In genomic region chr11:74282863-74283484, GRCh38 we compare ENCODE assay signal across 19 cellular contexts. TPM values are rescaled to one million over a fixed set of nuclear protein-coding genes. Genes with fewer than 3 reads are reported as not detected.
DNase-seq lines count a peak whose midpoint lies in the region; ATAC-seq and TF ChIP-seq lines count a peak whose summit lies in the region.
"Had no signal": no experiment of that assay in that cellular context is flagged by ENCODE, and none has a peak within 500 bp of the region (broad histone marks: within the 10 kb centered on the region; RNA-seq: fewer than 3 reads in every experiment).

No MANE protein-coding gene starts in this region.

- peak overlapping the region; percentile 58; the same call in 1 of the 2 replicates for H2BK20ac ChIP-seq in IMR-90 (ENCODE audit: low read depth, low read length)

- H3K27me3 ChIP-seq in IMR-90 (ENCODE audit: control insufficient read depth, insufficient read depth, low read length) (no peaks in the 10 kb centered on the region), heart right ventricle (no peaks in the 10 kb centered on the region)
- H3K27me3 ChIP-seq: esophagus muscularis mucosa, testis had no signal

- no peak overlapping the region for H3K4me2 ChIP-seq in IMR-90 (ENCODE audit: low read depth, low read length)

- H4K8ac ChIP-seq in IMR-90 (ENCODE audit: low read depth in 2 of 2, low read length in 2 of 2): peak overlapping the region in 1 of 2 experiments; percentile 45; a peak in 2 of 4 replicates

- H3K36me3 Mint-ChIP-seq in activated CD8-positive, alpha-beta memory T cell treated with anti-CD3 and anti-CD28 coated beads, Interleukin-2, amount 10 ng/mL, durations not matched to agents 7 days and 5 days: no peaks in the 10 kb centered on the region
- H3K36me3 Mint-ChIP-seq in T-cell (no peaks in the 10 kb centered on the region), mesothelial cell of epicardium (no peaks in the 10 kb centered on the region)

- peak overlapping the region; percentile 94; the same call in 2 of the 3 replicates for H2BK15ac ChIP-seq in IMR-90 (ENCODE audit: low read depth, low read length)

- TF ChIP-seq POLR2A in IMR-90 (IDR thresholded peaks at IDR 0.05; ENCODE audit: low read depth, low read length): no peak

- no peak overlapping the region for H3K9ac ChIP-seq in IMR-90 (ENCODE audit: low read depth, low read length)

- no peak for TF ChIP-seq RAD21 in IMR-90 (IDR thresholded peaks at IDR 0.05; ENCODE audit: low read length)

- TF ChIP-seq CTCF in IMR-90 (conservative IDR thresholded peaks at IDR 0.05; ENCODE audit: low read depth, low read length): no peak
- TF ChIP-seq CTCF in heart right ventricle (IDR thresholded peaks at IDR 0.05): no peak
- no peak for TF ChIP-seq CTCF in mesothelial cell of epicardium (IDR thresholded peaks at IDR 0.05; ENCODE audit: unreplicated experiment)

- peak overlapping the region; percentile 71 for H2BK5ac ChIP-seq in IMR-90 (ENCODE audit: low read depth, low read length, poor library complexity, severe bottlenecking)

- H2AK9ac ChIP-seq in IMR-90 (replicated peaks; ENCODE audit: low read depth, low read length, poor library complexity): no peak overlapping the region

- peaks cover 33% of the 10 kb centered on the region for H3K9me1 ChIP-seq in IMR-90 (ENCODE audit: insufficient read depth, low read length)

- no peaks in the 10 kb centered on the region for H4K20me1 ChIP-seq in IMR-90 (ENCODE audit: insufficient read depth, low read length)

- no peaks in the 10 kb centered on the region for H3K79me1 ChIP-seq in IMR-90 (ENCODE audit: low read depth in 1 of 2, low read length in 2 of 2)

- H2AFZ ChIP-seq in IMR-90 (replicated peaks; ENCODE audit: low read length, poor library complexity): no peak overlapping the region

- no peaks in the 10 kb centered on the region for H3K9me3 ChIP-seq in IMR-90 (ENCODE audit: control insufficient read depth, insufficient read depth, low read length)
- H3K9me3 ChIP-seq in heart right ventricle: no peaks in the 10 kb centered on the region
- H3K9me3 ChIP-seq: esophagus muscularis mucosa, testis had no signal

- in situ Hi-C loops in IMR-90 (cut with MboI; ENCODE audit: low sequenced_read_pairs): no loop called here

- peak overlapping the region; percentile 61; the same call in 1 of the 2 replicates for H3K23ac ChIP-seq in IMR-90 (ENCODE audit: low read depth, low read length)

- H2AK5ac ChIP-seq in IMR-90 (ENCODE audit: low read depth, low read length): peak overlapping the region; percentile 48

- peak overlapping the region; percentile 73; the same call in 1 of the 2 replicates for H2BK120ac ChIP-seq in IMR-90 (ENCODE audit: low read depth, low read length)

- H3K18ac ChIP-seq in IMR-90 (ENCODE audit: low read depth, low read length): peak overlapping the region; percentile 64

- H3K4ac ChIP-seq in IMR-90 (ENCODE audit: low read depth, low read length): peak overlapping the region; percentile 77

- H3K4me3 Mint-ChIP-seq in activated CD8-positive, alpha-beta memory T cell treated with anti-CD3 and anti-CD28 coated beads, Interleukin-2, amount 10 ng/mL, durations not matched to agents 7 days and 5 days: no peak overlapping the region
- no peak overlapping the region for H3K4me3 Mint-ChIP-seq in T-cell
- H3K4me3 Mint-ChIP-seq in mesothelial cell of epicardium: no peak overlapping the region
- H3K4me3 Mint-ChIP-seq: neural crest cell had no signal

- H3K4me3 ChIP-seq in IMR-90 (ENCODE audit: insufficient read depth, low read depth, low read length) (no peak overlapping the region), heart right ventricle (no peak overlapping the region)
- H3K4me3 ChIP-seq: esophagus muscularis mucosa, testis had no signal

- peak; percentile 58 for ATAC-seq in activated CD8-positive, alpha-beta memory T cell treated with anti-CD3 and anti-CD28 coated beads, Interleukin-2, amount 10 ng/mL, durations not matched to agents 7 days and 5 days
- ATAC-seq in IMR-90 (ENCODE audit: low read depth) (no peak), T-cell (replicated peaks in 1 of 4) (peak in 3 of 4 experiments; percentile 42 to 53 (median 51)), heart right ventricle (no peak)
- ATAC-seq: SK-N-SH treated with all-trans-retinoic acid at 6 μM for 48 hours had no signal

- peaks cover 9% of the 10 kb centered on the region for H3K27me3 Mint-ChIP-seq in activated CD8-positive, alpha-beta memory T cell treated with anti-CD3 and anti-CD28 coated beads, Interleukin-2, amount 10 ng/mL, durations not matched to agents 7 days and 5 days
- no peaks in the 10 kb centered on the region for H3K27me3 Mint-ChIP-seq in T-cell
- H3K27me3 Mint-ChIP-seq in mesothelial cell of epicardium (ENCODE audit: low read depth): no peaks in the 10 kb centered on the region

- intact Hi-C loops in IMR-90 (cut with micrococcal nuclease) (no loop called here), heart right ventricle (cut with DNase I) (no loop called here)

- H3K36me3 ChIP-seq in IMR-90 (ENCODE audit: control insufficient read depth, insufficient read depth, low read length) (peaks cover 4% of the 10 kb centered on the region), heart right ventricle (peaks cover 0 to 6% (median 0%) of the 10 kb centered on the region in 9 donors)
- H3K36me3 ChIP-seq: esophagus muscularis mucosa had no signal

- H3K27ac ChIP-seq in IMR-90 (ENCODE audit: insufficient read depth, low read length) (peak overlapping the region; percentile 70), heart right ventricle (no peak overlapping the region)
- H3K27ac ChIP-seq: testis had no signal

- H3K9me3 Mint-ChIP-seq in activated CD8-positive, alpha-beta memory T cell treated with anti-CD3 and anti-CD28 coated beads, Interleukin-2, amount 10 ng/mL, durations not matched to agents 7 days and 5 days (ENCODE audit: low read depth): no peaks in the 10 kb centered on the region
- no peaks in the 10 kb centered on the region for H3K9me3 Mint-ChIP-seq in T-cell
- no peaks in the 10 kb centered on the region for H3K9me3 Mint-ChIP-seq in mesothelial cell of epicardium
- H3K9me3 Mint-ChIP-seq: neural crest cell had no signal

- dilution Hi-C loops in IMR-90 (cut with HindIII; ENCODE audit: low sequenced_read_pairs, unreplicated experiment): no loop called here

- no peak overlapping the region for H3K56ac ChIP-seq in IMR-90 (ENCODE audit: extremely low read depth, insufficient read depth, low read length)

- no peak for DNase-seq in activated CD8-positive, alpha-beta memory T cell treated with anti-CD3 and anti-CD28 coated beads, Interleukin-2, amount 10 ng/mL, durations not matched to agents 7 days and 5 days
- DNase-seq in activated CD8-positive, alpha-beta memory T cell treated with anti-CD3 and anti-CD28 coated beads for 24 hours: no peak
- DNase-seq in IMR-90 (peak; percentile 28), T-cell (no peak), myocyte (ENCODE audit: low read depth) (peak; percentile 74), heart right ventricle (no peak), mesothelial cell of epicardium (ENCODE audit: low spot score in 2 of 2, unreplicated experiment in 2 of 2) (no peak)
- DNase-seq in activated CD4-positive, CD25-positive, alpha-beta regulatory T cell treated with anti-CD3 and anti-CD28 coated beads, Interleukin-2, amount 50 U/mL, for 72 hours: no peak
- DNase-seq: activated CD4-positive, alpha-beta T cell treated with anti-CD3 and anti-CD28 coated beads, Interleukin-2, amount 50 U/mL, for 4 hours; activated T-cell treated with anti-CD3 and anti-CD28 coated beads, Interleukin-2, amount 50 U/mL, for 48 hours; hippocampal formation; KG1; kidney; NCI-H1048; NCI-H526; testis had no signal

- no peak overlapping the region for H3K27ac Mint-ChIP-seq in activated CD8-positive, alpha-beta memory T cell treated with anti-CD3 and anti-CD28 coated beads, Interleukin-2, amount 10 ng/mL, durations not matched to agents 7 days and 5 days
- no peak overlapping the region for H3K27ac Mint-ChIP-seq in T-cell
- H3K27ac Mint-ChIP-seq in mesothelial cell of epicardium: no peak overlapping the region

- WGBS in IMR-90 (ENCODE audit: extremely low coverage in 2 of 2, insufficient read length in 1 of 2), 2 experiments: 54% methylated on average over 4 of the region's 5 CpGs; no CpG with 5 or more reads in 1 of the 2 experiments
- WGBS in heart right ventricle, 2 donors: 59 to 65% methylated on average over 5 of the region's 5 CpGs

- no peaks in the 10 kb centered on the region for H3K4me1 Mint-ChIP-seq in activated CD8-positive, alpha-beta memory T cell treated with anti-CD3 and anti-CD28 coated beads, Interleukin-2, amount 10 ng/mL, durations not matched to agents 7 days and 5 days
- no peaks in the 10 kb centered on the region for H3K4me1 Mint-ChIP-seq in T-cell
- peaks cover 7% of the 10 kb centered on the region for H3K4me1 Mint-ChIP-seq in mesothelial cell of epicardium
- H3K4me1 Mint-ChIP-seq: neural crest cell had no signal

- peak overlapping the region; percentile 74 for H3K14ac ChIP-seq in IMR-90 (replicated peaks; ENCODE audit: low read depth, low read length)

- peaks cover 36% of the 10 kb centered on the region for H3K4me1 ChIP-seq in IMR-90 (ENCODE audit: control insufficient read depth, insufficient read depth, low read length)
- peaks cover 0 to 18% (median 0%) of the 10 kb centered on the region in 9 donors for H3K4me1 ChIP-seq in heart right ventricle
- H3K4me1 ChIP-seq: testis had no signal

- POLR2A ChIA-PET in IMR-90 (lab: Charles Lee; ENCODE audit: unreplicated experiment) (no interaction called here), T-cell (lab: Charles Lee) (no interaction called here)

- CTCF ChIA-PET in activated CD8-positive, alpha-beta memory T cell treated with anti-CD3 and anti-CD28 coated beads, Interleukin-2, amount 10 ng/mL, durations not matched to agents 7 days and 5 days (lab: Charles Lee): interaction anchor here (2.2 kb wide), 1 partner anchor 27 kb away, joined by 7 read pairs; no protein-coding TSS in a partner anchor
- CTCF ChIA-PET in IMR-90 (lab: Yijun Ruan, JAX) (no interaction called here), T-cell (lab: Charles Lee) (no interaction called here)

- H4K91ac ChIP-seq in IMR-90 (ENCODE audit: insufficient read depth, low read depth, low read length): peak overlapping the region; percentile 12; the same call in 1 of the 2 replicates

- H4K5ac ChIP-seq in IMR-90 (ENCODE audit: low read depth, low read length): peak overlapping the region; percentile 69

- BruUV-seq in IMR-90 (replicated peaks; lab: Mats Ljungman, UMichigan): no TSS peak

TF ChIP-seq in IMR-90, 13 proteins besides CTCF, POLR2A, EP300 and RAD21 (continues in another document):
- TF ChIP-seq CHD1 (IDR thresholded peaks at IDR 0.05; ENCODE audit: low read depth, low read length): no peak

RNA-seq across cellular contexts. Expression of gene P4HA3, which starts 28.5 kb away (rescaled TPM):
- not detected for total RNA-seq in activated CD8-positive, alpha-beta memory T cell treated with anti-CD3 and anti-CD28 coated beads, Interleukin-2, amount 10 ng/mL, durations not matched to agents 7 days and 5 days
- total RNA-seq in IMR-90 (2012; rRNA removed) (2.8 and 2.9 TPM in 2 replicates), T-cell (not detected), myocyte (0.42 TPM in 1 of 2 replicates, not detected in the other), heart right ventricle (under 1 TPM in 4 of 10 donors, not detected in 6; 0.13 to 0.76 (median 0.29) TPM), mesothelial cell of epicardium (1.4 to 1.7 TPM (median 1.6 TPM) in 3 replicates)
- polyA plus RNA-seq in IMR-90 (2012; rRNA removed) (4.9 and 5.7 TPM in 2 replicates), heart right ventricle (under 1 TPM; 0.15 to 0.59 TPM)
- polyA plus RNA-seq in IMR-90 (2012; cell fraction: cytosol; rRNA removed): 4.4 and 4.5 TPM in 2 replicates
- polyA plus RNA-seq in IMR-90 (2012; cell fraction: nucleus; rRNA removed; ENCODE audit: low replicate concordance): 2.0 and 4.4 TPM in 2 replicates
- polyA plus RNA-seq in myocyte (2012): 2.3 TPM
- total RNA-seq: neural crest cell had no signal

Comparison
In these comparisons a context has a peak if more than half of its experiments do, and no peak if none do; other contexts are left out.
1. ATAC-seq: peak in activated CD8-positive, alpha-beta memory T cell treated with anti-CD3 and anti-CD28 coated beads, Interleukin-2, amount 10 ng/mL, durations not matched to agents 7 days and 5 days (single experiment) and T-cell (3 of 4); none in IMR-90 (single experiment) and heart right ventricle (0 of 8).
2. DNase-seq: peak in IMR-90 (single experiment) and myocyte (single experiment); none in activated CD8-positive, alpha-beta memory T cell treated with anti-CD3 and anti-CD28 coated beads, Interleukin-2, amount 10 ng/mL, durations not matched to agents 7 days and 5 days (single experiment), activated CD8-positive, alpha-beta memory T cell treated with anti-CD3 and anti-CD28 coated beads for 24 hours (single experiment), T-cell (0 of 34), heart right ventricle (0 of 2), mesothelial cell of epicardium (0 of 2) and activated CD4-positive, CD25-positive, alpha-beta regulatory T cell treated with anti-CD3 and anti-CD28 coated beads, Interleukin-2, amount 50 U/mL, for 72 hours (single experiment).